2 cellular contexts compared by ENCODE assay signal in genomic region chr1:223095870-223096269, GRCh38.
TF ChIP-seq lines count a peak whose summit lies in the region.

No MANE protein-coding gene starts in this region.

TF ChIP-seq in IMR-90, 13 proteins besides CTCF, POLR2A, EP300 and RAD21:
- TF ChIP-seq RFX5 (IDR thresholded peaks at IDR 0.05; ENCODE audit: low read depth, low read length) (no peak), CEBPB (IDR thresholded peaks at IDR 0.05; ENCODE audit: low read depth, low read length) (peak; percentile 61)

TF ChIP-seq in H1, 55 proteins besides CTCF, POLR2A, EP300 and RAD21:
- TF ChIP-seq SRF (IDR thresholded peaks at IDR 0.05; ENCODE audit: low read depth, low read length) (no peak), CEBPB (IDR thresholded peaks at IDR 0.05; ENCODE audit: low read depth, low read length) (0 out of 2 replicates have a peak, but pooled peaks have one; percentile 23), HDAC2 (IDR thresholded peaks at IDR 0.05; ENCODE audit: borderline replicate concordance in 1 of 2, low read depth in 2 of 2, low read length in 2 of 2) (no peak), HDAC6 (IDR thresholded peaks at IDR 0.05; ENCODE audit: low read depth, low read length) (no peak), BACH1 (IDR thresholded peaks at IDR 0.05; ENCODE audit: low read length) (no peak)
TF ChIP-seq in H1: peak in this region for 1.
